Comparison of ENCODE assay signal across 8 cellular contexts in the genomic region with DNA sequence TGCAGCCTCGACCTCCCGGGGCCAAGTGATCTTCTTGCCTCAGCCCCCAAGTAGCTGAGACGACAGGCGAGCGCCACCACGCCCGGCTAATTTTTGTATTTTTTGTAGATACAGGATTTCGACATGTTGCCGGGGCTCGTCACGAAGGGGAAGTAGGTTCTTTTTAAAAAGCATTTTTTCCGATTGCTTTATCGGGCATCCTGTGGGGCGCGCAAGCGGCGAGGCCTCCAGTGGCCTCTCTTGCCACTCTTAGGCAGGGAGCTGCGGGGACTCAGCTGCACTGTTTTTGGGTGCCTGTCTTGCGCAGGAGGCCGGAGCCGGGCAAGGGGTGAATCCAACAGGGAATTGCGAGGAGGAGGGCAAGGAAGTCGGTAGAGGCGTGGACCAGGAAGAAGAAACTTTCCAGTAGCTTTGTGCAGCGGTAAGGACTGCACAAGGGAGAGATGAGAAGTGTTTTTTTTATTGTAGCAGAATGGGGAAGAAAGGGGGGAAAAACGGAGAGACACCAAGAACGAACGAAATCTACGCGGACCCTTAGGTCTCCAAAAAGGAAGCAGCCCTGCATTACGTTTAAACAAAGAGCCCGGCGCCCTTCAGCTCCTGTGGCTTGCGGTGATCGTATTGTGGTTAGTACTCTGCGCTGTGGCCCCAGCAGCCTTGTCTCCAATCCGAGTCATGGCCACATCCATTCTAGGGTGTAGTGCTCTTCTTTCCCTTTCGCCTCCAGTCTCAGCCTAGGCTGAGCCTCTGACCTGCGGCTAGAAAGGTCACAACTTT.
DNase-seq lines count a peak whose midpoint lies in the region; ATAC-seq, FAIRE-seq and TF ChIP-seq lines count a peak whose summit lies in the region.

No MANE protein-coding gene starts in this region.

- ATAC-seq in HG03442 (IDR thresholded peaks at IDR 0.05; ENCODE audit: unreplicated experiment): peak; percentile 64
- ATAC-seq in activated CD8-positive, alpha-beta memory T cell treated with anti-CD3 and anti-CD28 coated beads, Interleukin-2, amount 10 ng/mL, durations not matched to agents 7 days and 5 days: peak; percentile 92

- peak overlapping the region; percentile 75 for H3K27ac Mint-ChIP-seq in activated CD8-positive, alpha-beta memory T cell treated with anti-CD3 and anti-CD28 coated beads, Interleukin-2, amount 10 ng/mL, durations not matched to agents 7 days and 5 days

- H3K36me3 ChIP-seq in ovary: no peaks in the 10 kb centered on the region

- TF ChIP-seq POLR2A in H54 (IDR thresholded peaks at IDR 0.05; ENCODE audit: low read depth, low read length) (no peak), ovary (IDR thresholded peaks at IDR 0.05) (no peak)

- peaks cover 61% of the 10 kb centered on the region for H3K27me3 Mint-ChIP-seq in activated CD8-positive, alpha-beta memory T cell treated with anti-CD3 and anti-CD28 coated beads, Interleukin-2, amount 10 ng/mL, durations not matched to agents 7 days and 5 days

- no peak for FAIRE-seq in H54 (lab: Jason Lieb, UNC)

- no peaks in the 10 kb centered on the region for H3K36me3 Mint-ChIP-seq in activated CD8-positive, alpha-beta memory T cell treated with anti-CD3 and anti-CD28 coated beads, Interleukin-2, amount 10 ng/mL, durations not matched to agents 7 days and 5 days

- no peak overlapping the region for H3K27ac ChIP-seq in ovary

- H3K9me3 Mint-ChIP-seq in activated CD8-positive, alpha-beta memory T cell treated with anti-CD3 and anti-CD28 coated beads, Interleukin-2, amount 10 ng/mL, durations not matched to agents 7 days and 5 days (ENCODE audit: low read depth): no peaks in the 10 kb centered on the region

- no peak for TF ChIP-seq EP300 in ovary (IDR thresholded peaks at IDR 0.05)

- no peaks in the 10 kb centered on the region for H3K27me3 ChIP-seq in ovary

- peaks cover 0 to 6% of the 10 kb centered on the region in 2 donors for H3K9me3 ChIP-seq in ovary

- intact Hi-C loops in ovary (cut with DNase I): no loop called here

- H3K4me1 ChIP-seq in ovary (ENCODE audit: insufficient read depth): no peaks in the 10 kb centered on the region

- CTCF ChIA-PET in activated CD8-positive, alpha-beta memory T cell treated with anti-CD3 and anti-CD28 coated beads, Interleukin-2, amount 10 ng/mL, durations not matched to agents 7 days and 5 days (lab: Charles Lee): interaction anchor here (0.7 to 1.3 kb wide), 5 partner anchors 9 to 16 kb away, joined by 3 to 4 read pairs (median 3); no protein-coding TSS in a partner anchor

- peak overlapping the region; percentile 79 for H3K4me3 Mint-ChIP-seq in activated CD8-positive, alpha-beta memory T cell treated with anti-CD3 and anti-CD28 coated beads, Interleukin-2, amount 10 ng/mL, durations not matched to agents 7 days and 5 days

- WGBS in ovary, 3 donors: 16% methylated on average over 39 of the region's 39 CpGs

- DNase-seq in GM10266 (ENCODE audit: extremely low spot score) (peak; percentile 71), fibroblast of peridontal ligament (ENCODE audit: extremely low read depth) (peak; percentile 7), H54 (ENCODE audit: insufficient read length, low spot score) (no peak), ovary (no peak), EL (no peak)
- peak; percentile 91 for DNase-seq in activated CD8-positive, alpha-beta memory T cell treated with anti-CD3 and anti-CD28 coated beads, Interleukin-2, amount 10 ng/mL, durations not matched to agents 7 days and 5 days
- DNase-seq in stimulated activated CD4-positive, alpha-beta T cell treated with anti-CD3 and anti-CD28 coated beads, Interleukin-12 subunit alpha, Interleukin-12 subunit beta, amount 100 ng/mL, for 4 hours: peak; percentile 29

- H3K4me1 Mint-ChIP-seq in activated CD8-positive, alpha-beta memory T cell treated with anti-CD3 and anti-CD28 coated beads, Interleukin-2, amount 10 ng/mL, durations not matched to agents 7 days and 5 days: peaks cover 37% of the 10 kb centered on the region

- H3K4me3 ChIP-seq in ovary: no peak overlapping the region

- TF ChIP-seq CTCF in GM10266 (IDR thresholded peaks at IDR 0.05; ENCODE audit: control insufficient read depth, insufficient read depth, low read depth, missing control alignments): no peak
- no peak for TF ChIP-seq CTCF in ovary (IDR thresholded peaks at IDR 0.05)

Comparison
In these comparisons a context has a peak if more than half of its experiments do, and no peak if none do; other contexts are left out.
1. DNase-seq: peak in GM10266 (single experiment), activated CD8-positive, alpha-beta memory T cell treated with anti-CD3 and anti-CD28 coated beads, Interleukin-2, amount 10 ng/mL, durations not matched to agents 7 days and 5 days (single experiment), fibroblast of peridontal ligament (single experiment) and stimulated activated CD4-positive, alpha-beta T cell treated with anti-CD3 and anti-CD28 coated beads, Interleukin-12 subunit alpha, Interleukin-12 subunit beta, amount 100 ng/mL, for 4 hours (single experiment); none in H54 (single experiment), ovary (0 of 5) and EL (single experiment).